In the genomic region with DNA sequence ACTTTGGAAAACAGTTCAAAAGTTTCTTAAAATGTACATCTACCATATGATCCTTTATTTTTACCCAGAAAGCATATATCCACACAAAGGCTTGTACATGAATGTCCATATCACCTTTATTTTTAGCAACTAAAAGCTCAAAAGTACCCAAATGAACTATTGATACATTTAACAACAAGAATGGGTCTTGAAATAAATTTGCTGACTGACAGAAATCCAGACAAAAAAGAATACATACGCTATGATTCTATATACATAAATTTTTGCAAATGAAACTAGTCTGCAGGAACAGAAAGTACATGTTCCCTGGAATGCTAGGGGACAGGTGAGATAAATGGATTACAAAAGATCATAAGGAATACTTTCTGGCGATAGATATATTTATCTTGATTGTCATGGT, we compare ENCODE assay signal across 8 cellular contexts.
"Had no signal": no experiment of that assay in that cellular context is flagged by ENCODE, and none has a peak within 500 bp of the region (broad histone marks: within the 10 kb centered on the region; RNA-seq: fewer than 3 reads in every experiment).

No MANE protein-coding gene starts in this region.

- DNase-seq: GDM1, GF-D8 had no signal

- FAIRE-seq: G401.6, GM12878, GM12891, GM12892, GM18507, GM19239 had no signal

- ATAC-seq: GM12878 had no signal

- H3K4me3 ChIP-seq: GM12878 had no signal
